ENCODE assay signal across 23 cellular contexts in the genomic region with DNA sequence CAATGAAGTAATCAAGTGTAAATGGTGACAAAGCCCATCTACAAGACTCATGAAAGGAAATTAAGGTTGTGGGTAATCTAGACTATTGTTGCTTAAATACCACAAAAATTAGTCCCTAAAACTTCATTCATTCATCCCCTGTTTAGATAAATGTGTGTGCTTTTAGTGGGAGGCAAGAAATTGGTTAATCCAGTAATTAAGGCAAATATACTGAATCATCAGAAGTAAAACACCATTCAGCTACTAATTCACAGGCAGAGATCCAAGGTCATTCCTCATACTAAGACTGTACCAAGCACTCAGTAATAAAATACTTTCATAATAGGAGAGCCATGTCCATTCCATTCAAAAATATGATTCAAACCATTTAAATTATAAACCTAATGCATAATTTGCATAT. TPM values are rescaled to one million over a fixed set of nuclear protein-coding genes. Genes with fewer than 3 reads are reported as not detected.
A peak's percentile ranks its signal among the peaks of the same experiment; 100 is the strongest.
DNase-seq lines count a peak whose midpoint lies in the region; ATAC-seq, FAIRE-seq and TF ChIP-seq lines count a peak whose summit lies in the region.
"Had no signal": no experiment of that assay in that cellular context is flagged by ENCODE, and none has a peak within 500 bp of the region (broad histone marks: within the 10 kb centered on the region; RNA-seq: fewer than 3 reads in every experiment).

No MANE protein-coding gene starts in this region.

- H3K9me3 Mint-ChIP-seq in H9 (peaks cover 19% of the 10 kb centered on the region in 2 experiments), astrocyte (ENCODE audit: unreplicated experiment) (no peaks in the 10 kb centered on the region)
- H3K9me3 Mint-ChIP-seq: activated T-cell treated with anti-CD3 and anti-CD28 coated beads, Interleukin-2, amount 50 U/mL, for 24 hours; central memory CD8-positive, alpha-beta T cell had no signal

- H4K8ac ChIP-seq in H9 (replicated peaks; ENCODE audit: insufficient read length, low read depth, low read length), result no peak overlapping the region

- H2BK20ac ChIP-seq in H9 (ENCODE audit: low read depth, low read length, poor library complexity, severe bottlenecking), result no peak overlapping the region

- H4K20me1 ChIP-seq in H9 (ENCODE audit: control insufficient read depth, insufficient read depth, insufficient read length) (no peaks in the 10 kb centered on the region), astrocyte (ENCODE audit: insufficient read depth, low read length) (peaks cover 22% of the 10 kb centered on the region)
- H4K20me1 ChIP-seq: BLaER1 had no signal

- no peak overlapping the region for H3K18ac ChIP-seq in H9 (ENCODE audit: insufficient read length, low read depth, low read length)

- H3K4me1 Mint-ChIP-seq in H9, result peaks cover 51 to 58% of the 10 kb centered on the region in 2 experiments
- peaks cover 21% of the 10 kb centered on the region for H3K4me1 Mint-ChIP-seq in astrocyte (ENCODE audit: low read depth, unreplicated experiment)
- H3K4me1 Mint-ChIP-seq: central memory CD8-positive, alpha-beta T cell had no signal

- ATAC-seq in sciatic nerve, result peak; percentile 55
- ATAC-seq in GM19351 (IDR thresholded peaks at IDR 0.05; ENCODE audit: unreplicated experiment), result no peak
- no peak for ATAC-seq in GM21619 (IDR thresholded peaks at IDR 0.05; ENCODE audit: unreplicated experiment)

- H3T11ph ChIP-seq in H9 (ENCODE audit: low read length), result no peak overlapping the region

- H3K4me1 ChIP-seq in H9 (ENCODE audit: insufficient read depth, low read length) (no peaks in the 10 kb centered on the region; the same call in 1 of the 2 replicates), astrocyte (ENCODE audit: insufficient read depth, low read length) (peaks cover 22% of the 10 kb centered on the region)
- H3K4me1 ChIP-seq: BLaER1, parathyroid adenoma had no signal

- H3K4ac ChIP-seq in H9 (ENCODE audit: low read depth, low read length), result no peak overlapping the region

- H3K27ac Mint-ChIP-seq in H9 (peak overlapping the region in 2 of 3 experiments; percentile 1 to 91; a peak in 2 of 7 replicates), astrocyte (ENCODE audit: unreplicated experiment) (no peak overlapping the region)
- H3K27ac Mint-ChIP-seq: activated naive CD8-positive, alpha-beta T cell; activated T-cell treated with anti-CD3 and anti-CD28 coated beads, Interleukin-2, amount 50 U/mL, for 24 hours; endodermal cell had no signal

- no peak overlapping the region for H4K5ac ChIP-seq in H9 (ENCODE audit: insufficient read length, low read depth, low read length)

- H2AK5ac ChIP-seq in H9 (ENCODE audit: insufficient read length, low read length), result no peak overlapping the region

- H3K23me2 ChIP-seq in H9 (ENCODE audit: insufficient read length, low read depth, low read length, poor library complexity, severe bottlenecking), result no peaks in the 10 kb centered on the region

- H3K79me2 ChIP-seq in H9 (ENCODE audit: insufficient read depth, low read length) (peaks cover 21% of the 10 kb centered on the region; the same call in 1 of the 2 replicates), astrocyte (ENCODE audit: insufficient read depth, low read length) (peaks cover 88% of the 10 kb centered on the region)

- H3K27me3 Mint-ChIP-seq in H9 (ENCODE audit: low read depth), result no peaks in the 10 kb centered on the region
- H3K27me3 Mint-ChIP-seq in astrocyte (ENCODE audit: low read depth, unreplicated experiment), result no peaks in the 10 kb centered on the region
- H3K27me3 Mint-ChIP-seq: activated T-cell treated with anti-CD3 and anti-CD28 coated beads, Interleukin-2, amount 50 U/mL, for 24 hours had no signal

- H3K4me2 ChIP-seq in H9 (ENCODE audit: insufficient read depth, insufficient read length, low read length) (no peak overlapping the region), astrocyte (ENCODE audit: low read length) (no peak overlapping the region)
- H3K4me2 ChIP-seq: BLaER1, SK-N-SH had no signal

- H3K4me3 ChIP-seq in astrocyte (ENCODE audit: insufficient read depth, low read depth, low read length), result no peak overlapping the region
- H3K4me3 ChIP-seq: BLaER1, stomach had no signal

- peaks cover 7% of the 10 kb centered on the region for H3K79me1 ChIP-seq in H9 (ENCODE audit: insufficient read depth, low read depth, low read length, poor library complexity, severe bottlenecking)

- H3K14ac ChIP-seq in H9 (ENCODE audit: insufficient read depth, low read length), result no peak overlapping the region

- H3K9ac ChIP-seq in H9 (ENCODE audit: extremely low read depth, insufficient read length, low read length) (no peak overlapping the region), astrocyte (ENCODE audit: low read length) (no peak overlapping the region)
- H3K9ac ChIP-seq: BLaER1, parathyroid adenoma, SK-N-SH had no signal

- H3K27ac ChIP-seq in H9 (ENCODE audit: insufficient read length, low read depth, low read length) (no peak overlapping the region), astrocyte (ENCODE audit: low read depth, low read length) (no peak overlapping the region)
- H3K27ac ChIP-seq: BLaER1, parathyroid adenoma had no signal

- no peak overlapping the region for H2BK12ac ChIP-seq in H9 (ENCODE audit: insufficient read length, low read depth, low read length)

- H2BK15ac ChIP-seq in H9 (ENCODE audit: low read depth, low read length), result no peak overlapping the region

- DNase-seq in H9, result no peak
- DNase-seq in astrocyte (ENCODE audit: low read depth), result peak; percentile 48
- no peak for DNase-seq in sciatic nerve (ENCODE audit: low spot score)
- no peak for DNase-seq in NCI-H2107 (lab: John Stamatoyannopoulos, UW)
- DNase-seq in pons (ENCODE audit: low spot score), result no peak
- DNase-seq: activated CD4-positive, alpha-beta T cell treated with anti-CD3 and anti-CD28 coated beads, Interleukin-2, amount 50 U/mL, for 4 hours; activated T-cell treated with anti-CD3 and anti-CD28 coated beads, Interleukin-2, amount 50 U/mL, for 24 hours; DMS153; endodermal cell; NCI-H1694; NCI-H446 treated with DMSO at 0.1 percent for 48 hours; SK-N-SH; stimulated activated CD4-positive, alpha-beta T cell treated with anti-CD3 and anti-CD28 coated beads, Interleukin-15, amount 100 ng/mL, for 24 hours; stomach had no signal

- H2BK120ac ChIP-seq in H9 (ENCODE audit: low read depth, low read length, poor library complexity, severe bottlenecking), result no peak overlapping the region

- H3K56ac ChIP-seq in H9 (ENCODE audit: insufficient read length, low read depth, low read length), result no peak overlapping the region

- H3K9me3 ChIP-seq in H9 (ENCODE audit: control insufficient read depth, low read depth, low read length) (no peaks in the 10 kb centered on the region), astrocyte (ENCODE audit: insufficient read depth, low read depth, low read length) (no peaks in the 10 kb centered on the region)
- H3K9me3 ChIP-seq: BLaER1, SK-N-SH, stomach had no signal

- intact Hi-C loops in sciatic nerve (cut with DNase I), result loop anchor here (10.0 kb wide), 1 partner anchor 1117 kb away; a partner anchor contains a TSS

- no peak for TF ChIP-seq CTCF in H9 (conservative IDR thresholded peaks at IDR 0.05)
- no peak for TF ChIP-seq CTCF in astrocyte (IDR thresholded peaks at IDR 0.05; ENCODE audit: insufficient read depth, low read depth, low read length)

- peak; percentile 34 for FAIRE-seq in astrocyte (lab: Jason Lieb, UNC)
- FAIRE-seq in islet of Langerhans (lab: Jason Lieb, UNC), result peak; percentile 83
- FAIRE-seq: GM18507, TTC549 had no signal

- H3K36me3 ChIP-seq in astrocyte (ENCODE audit: insufficient read depth, low read length), result no peaks in the 10 kb centered on the region
- H3K36me3 ChIP-seq: BLaER1, stomach had no signal

- H3K23ac ChIP-seq in H9 (ENCODE audit: insufficient read length, low read depth, low read length), result no peak overlapping the region

- H3K27me3 ChIP-seq in H9 (ENCODE audit: insufficient read depth, low read length) (no peaks in the 10 kb centered on the region), astrocyte (ENCODE audit: insufficient read depth, low read length) (no peaks in the 10 kb centered on the region)
- H3K27me3 ChIP-seq: BLaER1, stomach had no signal

- no peak overlapping the region for H2BK5ac ChIP-seq in H9 (ENCODE audit: insufficient read length, low read length)

- H3K4me3 Mint-ChIP-seq in H9 (no peak overlapping the region), astrocyte (ENCODE audit: unreplicated experiment) (no peak overlapping the region)
- H3K4me3 Mint-ChIP-seq: activated naive CD8-positive, alpha-beta T cell; activated T-cell treated with anti-CD3 and anti-CD28 coated beads, Interleukin-2, amount 50 U/mL, for 24 hours; central memory CD8-positive, alpha-beta T cell; endodermal cell had no signal

- no peak overlapping the region for H2AFZ ChIP-seq in H9 (ENCODE audit: low read length)
- no peak overlapping the region for H2AFZ ChIP-seq in astrocyte (ENCODE audit: low read depth, low read length)
- H2AFZ ChIP-seq: parathyroid adenoma had no signal

- H3K36me3 Mint-ChIP-seq in H9 (ENCODE audit: insufficient read depth in 1 of 3, low read depth in 3 of 3) (peaks cover 19 to 45% (median 31%) of the 10 kb centered on the region in 3 experiments), astrocyte (ENCODE audit: low read depth, unreplicated experiment) (peaks cover 2% of the 10 kb centered on the region)
- H3K36me3 Mint-ChIP-seq: activated naive CD8-positive, alpha-beta T cell had no signal

- H4K91ac ChIP-seq in H9 (ENCODE audit: insufficient read length, low read depth, low read length), result no peak overlapping the region

RNA-seq across cellular contexts. Expression of a gene that starts 21.1 kb away (rescaled TPM):
- total RNA-seq in H9 (2021), result 97.1 and 99.2 TPM in 2 replicates
- total RNA-seq in astrocyte, result 50.0 and 54.6 TPM in 2 replicates
- 16.8 TPM for total RNA-seq in sciatic nerve

RNA-seq across cellular contexts. Expression of a gene that starts 55.0 kb away (rescaled TPM):
- total RNA-seq in H9 (2021), result 40.0 and 41.3 TPM in 2 replicates
- total RNA-seq in astrocyte, result 34.7 and 38.7 TPM in 2 replicates
- 40.8 TPM for total RNA-seq in sciatic nerve
